ENCODE assay signal across 8 cellular contexts in the genomic region with DNA sequence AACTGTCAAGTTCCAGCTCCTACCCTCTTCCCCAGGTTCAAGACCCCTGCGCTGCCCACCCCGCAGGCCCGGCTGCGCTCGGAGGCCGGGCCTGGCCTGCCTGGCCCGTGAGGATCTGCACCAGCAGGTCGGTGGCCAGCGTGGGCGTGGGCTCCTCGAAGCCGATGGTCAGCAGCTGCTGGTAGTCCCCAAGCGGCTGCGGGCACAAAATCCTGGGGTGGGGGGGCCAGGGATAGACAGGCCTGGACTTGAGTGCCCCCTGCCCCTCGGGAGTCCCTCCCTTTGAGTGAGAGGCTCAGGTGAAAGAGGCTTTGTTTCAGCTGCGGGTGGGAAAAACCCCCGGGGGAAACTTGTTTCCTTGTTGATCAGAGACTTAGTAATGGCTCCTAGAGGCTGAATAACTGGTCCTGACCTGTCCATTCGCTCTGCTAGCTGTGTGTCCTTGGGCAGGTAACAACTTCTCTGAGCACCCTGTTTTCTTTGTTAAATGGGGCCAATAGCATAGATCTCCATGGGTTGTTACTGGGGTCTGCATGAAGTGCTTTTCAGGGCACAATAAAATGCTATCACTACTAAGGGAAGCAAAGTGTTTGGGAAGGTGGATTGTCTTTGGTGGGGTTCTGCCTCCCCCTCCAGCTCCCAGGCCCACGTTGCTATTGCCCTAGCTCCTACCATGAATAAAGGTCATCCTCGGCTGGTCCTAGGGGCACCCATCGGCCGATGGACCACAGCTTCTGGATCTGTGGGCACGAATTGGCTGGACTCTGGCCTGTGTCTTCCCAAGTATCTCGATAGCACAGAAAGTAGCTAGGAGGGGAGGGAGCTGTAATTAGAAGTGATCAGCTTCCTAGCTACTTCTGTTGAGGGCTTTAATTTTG. TPM values are rescaled to one million over a fixed set of nuclear protein-coding genes. Genes with fewer than 3 reads are reported as not detected.
DNase-seq lines count a peak whose midpoint lies in the region; ATAC-seq and TF ChIP-seq lines count a peak whose summit lies in the region.

No MANE protein-coding gene starts in this region.

- H3K4me1 Mint-ChIP-seq in progenitor cell of endocrine pancreas (ENCODE audit: low read depth), result peaks cover 11% of the 10 kb centered on the region

- H3K4me3 Mint-ChIP-seq in progenitor cell of endocrine pancreas (ENCODE audit: low read depth), result peak overlapping the region; percentile 93

- peaks cover 2% of the 10 kb centered on the region for H3K36me3 Mint-ChIP-seq in progenitor cell of endocrine pancreas (ENCODE audit: insufficient read depth)

- peak overlapping the region; percentile 98 for H3K27ac Mint-ChIP-seq in progenitor cell of endocrine pancreas

- H3K27me3 Mint-ChIP-seq in progenitor cell of endocrine pancreas, result no peaks in the 10 kb centered on the region

- peak overlapping the region; percentile 68 to 76 for H3K4me3 ChIP-seq in foreskin fibroblast (ENCODE audit: low read depth in 1 of 2, low read length in 2 of 2)

- peak; percentile 38 to 46 for DNase-seq in activated CD4-positive, alpha-beta T cell treated with anti-CD3 and anti-CD28 coated beads, Interleukin-2, amount 50 U/mL, for 48 hours
- peak in 1 of 2 donors; percentile 20 for DNase-seq in foreskin fibroblast
- no peak for DNase-seq in progenitor cell of endocrine pancreas (ENCODE audit: low spot score, unreplicated experiment)
- DNase-seq in NCI-H524 (lab: John Stamatoyannopoulos, UW), result no peak

- TF ChIP-seq CTCF in foreskin fibroblast (IDR thresholded peaks at IDR 0.05; ENCODE audit: low read depth, low read length), result no peak
- no peak for TF ChIP-seq CTCF in progenitor cell of endocrine pancreas (IDR thresholded peaks at IDR 0.05; ENCODE audit: unreplicated experiment)

- ATAC-seq in GM18520 (IDR thresholded peaks at IDR 0.05; ENCODE audit: unreplicated experiment) (peak; percentile 13), HG03045 (IDR thresholded peaks at IDR 0.05; ENCODE audit: unreplicated experiment) (peak; percentile 5), HG03442 (IDR thresholded peaks at IDR 0.05; ENCODE audit: unreplicated experiment) (no peak), HG03354 (IDR thresholded peaks at IDR 0.05; ENCODE audit: poor library complexity, severe bottlenecking, unreplicated experiment) (no peak)

- H3K9me3 Mint-ChIP-seq in progenitor cell of endocrine pancreas (ENCODE audit: low read depth), result no peaks in the 10 kb centered on the region

RNA-seq across cellular contexts. Expression of a gene that starts 3.5 kb away (rescaled TPM):
- 0.43 TPM in 1 of 2 replicates, not detected in the other for total RNA-seq in progenitor cell of endocrine pancreas

RNA-seq across cellular contexts. Expression of a gene that starts 8.5 kb away (rescaled TPM):
- total RNA-seq in progenitor cell of endocrine pancreas, result 64.7 and 72.4 TPM in 2 replicates

RNA-seq across cellular contexts. Expression of a gene that starts 9.4 kb away (rescaled TPM):
- 3.0 and 3.5 TPM in 2 replicates for total RNA-seq in progenitor cell of endocrine pancreas

RNA-seq across cellular contexts. Expression of a gene that starts 20.2 kb away (rescaled TPM):
- 5.7 and 7.7 TPM in 2 replicates for total RNA-seq in progenitor cell of endocrine pancreas

RNA-seq across cellular contexts. Expression of a gene that starts 35.5 kb away (rescaled TPM):
- total RNA-seq in progenitor cell of endocrine pancreas, result 87.4 and 92.1 TPM in 2 replicates

Comparison
In these comparisons a context has a peak if more than half of its experiments do, and no peak if none do; other contexts are left out.
1. ATAC-seq: peak in GM18520 (single experiment) and HG03045 (single experiment); none in HG03442 (single experiment) and HG03354 (single experiment).
2. DNase-seq: peak in activated CD4-positive, alpha-beta T cell treated with anti-CD3 and anti-CD28 coated beads, Interleukin-2, amount 50 U/mL, for 48 hours (2 of 2); none in progenitor cell of endocrine pancreas (single experiment) and NCI-H524 (0 of 2).